In the genomic region with DNA sequence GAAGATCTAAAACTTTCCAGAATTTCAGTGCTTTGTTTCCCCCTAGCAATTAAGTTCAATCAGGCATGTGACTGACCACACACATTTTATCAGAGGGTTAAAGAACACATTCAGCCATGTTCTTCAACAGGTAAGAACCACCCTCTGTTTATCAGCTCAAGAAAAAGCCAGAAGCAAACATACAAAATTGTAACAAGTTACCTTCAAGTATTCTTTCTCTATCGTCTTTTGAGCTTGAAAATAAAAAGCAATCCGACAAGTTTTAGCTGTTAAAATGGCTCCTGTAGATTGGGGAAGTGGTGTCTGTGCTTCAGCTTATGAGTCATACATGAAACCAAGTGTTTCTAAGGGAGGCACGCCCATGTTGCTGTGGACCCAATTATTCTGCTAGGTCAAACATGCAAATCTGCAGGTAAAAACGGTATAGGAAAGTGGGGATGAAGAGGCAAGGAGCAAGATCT, we compare ENCODE assay signal across 8 cellular contexts. TPM values are rescaled to one million over a fixed set of nuclear protein-coding genes. Genes with fewer than 3 reads are reported as not detected.
DNase-seq lines count a peak whose midpoint lies in the region; ATAC-seq and TF ChIP-seq lines count a peak whose summit lies in the region.

A gene (minus strand): TSS at position 290 of the 461 bp plus-strand sequence. CDS start 37,262 bp downstream, outside the sequence.

- H3K4me3 Mint-ChIP-seq in activated CD8-positive, alpha-beta T cell treated with anti-CD3 and anti-CD28 coated beads, Interleukin-2, amount 10 ng/mL, durations not matched to agents 7 days and 5 days: peak within 1 kb of the TSS; percentile 89
- H3K4me3 Mint-ChIP-seq in naive thymus-derived CD4-positive, alpha-beta T cell: peak within 1 kb of the TSS; percentile 79 to 94 (median 90)

- peak; percentile 76 for DNase-seq in AG20443 (ENCODE audit: low spot score)
- peak; percentile 93 for DNase-seq in NCI-H748 (lab: John Stamatoyannopoulos, UW; ENCODE audit: unreplicated experiment)
- peak; percentile 78 for DNase-seq in activated CD8-positive, alpha-beta T cell treated with anti-CD3 and anti-CD28 coated beads, Interleukin-2, amount 10 ng/mL, durations not matched to agents 7 days and 5 days
- DNase-seq in epithelial cell of proximal tubule (ENCODE audit: low read depth): peak; percentile 69
- DNase-seq in naive thymus-derived CD4-positive, alpha-beta T cell: peak in 8 of 9 donors; percentile 35 to 83 (median 75)
- DNase-seq in tibial nerve (ENCODE audit: low spot score in 2 of 2): peak in 1 of 2 donors; percentile 40

- POLR2A ChIA-PET in activated CD8-positive, alpha-beta T cell treated with anti-CD3 and anti-CD28 coated beads, Interleukin-2, amount 10 ng/mL, durations not matched to agents 7 days and 5 days (lab: Charles Lee): interaction anchor here (0.7 to 6.0 kb wide), 16 partner anchors 9 to 98 kb away, joined by 3 to 49 read pairs (median 6); no protein-coding TSS in a partner anchor
- POLR2A ChIA-PET in naive thymus-derived CD4-positive, alpha-beta T cell (lab: Charles Lee): interaction anchor here (0.6 to 8.1 kb wide), 21 partner anchors 9 to 242 kb away, joined by 3 to 71 read pairs (median 6); a partner anchor contains a TSS

- H3K9me3 Mint-ChIP-seq in activated CD8-positive, alpha-beta T cell treated with anti-CD3 and anti-CD28 coated beads, Interleukin-2, amount 10 ng/mL, durations not matched to agents 7 days and 5 days (ENCODE audit: insufficient read depth): no peaks in the 10 kb centered on the region
- H3K9me3 Mint-ChIP-seq in naive thymus-derived CD4-positive, alpha-beta T cell: peaks cover 0 to 2% (median 0%) of the 10 kb centered on the region in 11 donors

- WGBS in tibial nerve, 2 donors: 35 to 64% methylated on average over 4 of the region's 4 CpGs

- intact Hi-C loops in naive thymus-derived CD4-positive, alpha-beta T cell (cut with micrococcal nuclease): loop anchor here (1.0 to 10.0 kb wide), 14 partner anchors 10 to 898 kb away; a partner anchor contains a TSS

- ATAC-seq in GM18867 (IDR thresholded peaks at IDR 0.05; ENCODE audit: unreplicated experiment): peak; percentile 86
- ATAC-seq in HG03060 (IDR thresholded peaks at IDR 0.05; ENCODE audit: low read depth, unreplicated experiment): peak; percentile 84
- ATAC-seq in activated CD8-positive, alpha-beta T cell treated with anti-CD3 and anti-CD28 coated beads, Interleukin-2, amount 10 ng/mL, durations not matched to agents 7 days and 5 days: peak; percentile 91
- peak; percentile 93 for ATAC-seq in naive thymus-derived CD4-positive, alpha-beta T cell

- H3K4me1 ChIP-seq in naive thymus-derived CD4-positive, alpha-beta T cell (ENCODE audit: control insufficient read depth in 2 of 2, insufficient read depth in 2 of 2, low read length in 2 of 2): peaks cover 14 to 22% of the 10 kb centered on the region in 2 donors
- H3K4me1 ChIP-seq in tibial nerve: peaks cover 0 to 65% (median 11%) of the 10 kb centered on the region in 4 donors

- H3K4me3 ChIP-seq in epithelial cell of proximal tubule (ENCODE audit: low read depth, low read length): peak within 1 kb of the TSS; percentile 59
- H3K4me3 ChIP-seq in naive thymus-derived CD4-positive, alpha-beta T cell (ENCODE audit: low read length): peak within 1 kb of the TSS; percentile 76
- H3K4me3 ChIP-seq in tibial nerve: peak within 1 kb of the TSS in 2 of 4 donors; percentile 31 to 43

- no peak for TF ChIP-seq POLR2A in tibial nerve (IDR thresholded peaks at IDR 0.05)

- H3K36me3 ChIP-seq in naive thymus-derived CD4-positive, alpha-beta T cell (ENCODE audit: control insufficient read depth in 2 of 3, insufficient read depth in 3 of 3, low read length in 3 of 3): no peaks in the 10 kb centered on the region
- no peaks in the 10 kb centered on the region for H3K36me3 ChIP-seq in tibial nerve

- no peaks in the 10 kb centered on the region for H3K27me3 ChIP-seq in naive thymus-derived CD4-positive, alpha-beta T cell (ENCODE audit: control insufficient read depth in 2 of 2, insufficient read depth in 2 of 2, low read length in 2 of 2)
- H3K27me3 ChIP-seq in tibial nerve: peaks cover 0 to 2% of the 10 kb centered on the region in 2 donors

- no peaks in the 10 kb centered on the region for H3K9me3 ChIP-seq in naive thymus-derived CD4-positive, alpha-beta T cell (ENCODE audit: control insufficient read depth in 2 of 3, low read length in 3 of 3)
- H3K9me3 ChIP-seq in tibial nerve: no peaks in the 10 kb centered on the region

- no peaks in the 10 kb centered on the region for H3K27me3 Mint-ChIP-seq in activated CD8-positive, alpha-beta T cell treated with anti-CD3 and anti-CD28 coated beads, Interleukin-2, amount 10 ng/mL, durations not matched to agents 7 days and 5 days (ENCODE audit: low read depth)
- H3K27me3 Mint-ChIP-seq in naive thymus-derived CD4-positive, alpha-beta T cell: no peaks in the 10 kb centered on the region

- peaks cover 23% of the 10 kb centered on the region for H3K36me3 Mint-ChIP-seq in activated CD8-positive, alpha-beta T cell treated with anti-CD3 and anti-CD28 coated beads, Interleukin-2, amount 10 ng/mL, durations not matched to agents 7 days and 5 days (ENCODE audit: low read depth)
- H3K36me3 Mint-ChIP-seq in naive thymus-derived CD4-positive, alpha-beta T cell: peaks cover 0 to 24% (median 0%) of the 10 kb centered on the region in 5 donors

- peak in 1 of 2 donors; percentile 75 for TF ChIP-seq EP300 in tibial nerve (IDR thresholded peaks at IDR 0.05)

- peak within 1 kb of the TSS; percentile 93 for H3K27ac ChIP-seq in naive thymus-derived CD4-positive, alpha-beta T cell (ENCODE audit: low read depth, low read length)
- peak within 1 kb of the TSS; percentile 37 to 88 (median 82) for H3K27ac ChIP-seq in tibial nerve

- peak within 1 kb of the TSS; percentile 99 for H3K27ac Mint-ChIP-seq in activated CD8-positive, alpha-beta T cell treated with anti-CD3 and anti-CD28 coated beads, Interleukin-2, amount 10 ng/mL, durations not matched to agents 7 days and 5 days
- H3K27ac Mint-ChIP-seq in naive thymus-derived CD4-positive, alpha-beta T cell: peak within 1 kb of the TSS; percentile 90 to 98 (median 96)

- peaks cover 42% of the 10 kb centered on the region for H3K4me1 Mint-ChIP-seq in activated CD8-positive, alpha-beta T cell treated with anti-CD3 and anti-CD28 coated beads, Interleukin-2, amount 10 ng/mL, durations not matched to agents 7 days and 5 days (ENCODE audit: low read depth)
- H3K4me1 Mint-ChIP-seq in naive thymus-derived CD4-positive, alpha-beta T cell: peaks cover 29 to 61% (median 50%) of the 10 kb centered on the region in 7 donors

- TF ChIP-seq CTCF in epithelial cell of proximal tubule (conservative IDR thresholded peaks at IDR 0.05; ENCODE audit: low read depth, low read length) (no peak), tibial nerve (IDR thresholded peaks at IDR 0.05) (no peak)

- CTCF ChIA-PET in activated CD8-positive, alpha-beta T cell treated with anti-CD3 and anti-CD28 coated beads, Interleukin-2, amount 10 ng/mL, durations not matched to agents 7 days and 5 days (lab: Charles Lee): interaction anchor here (0.7 to 4.7 kb wide), 18 partner anchors 8 to 241 kb away, joined by 3 to 48 read pairs (median 4); no protein-coding TSS in a partner anchor
- CTCF ChIA-PET in naive thymus-derived CD4-positive, alpha-beta T cell (lab: Charles Lee): interaction anchor here (0.8 to 4.7 kb wide), 5 partner anchors 36 to 45 kb away, joined by 3 to 24 read pairs (median 5); a partner anchor contains a TSS

RNA-seq across cellular contexts. Expression of the gene that starts here (rescaled TPM):
- total RNA-seq in activated CD8-positive, alpha-beta T cell treated with anti-CD3 and anti-CD28 coated beads, Interleukin-2, amount 10 ng/mL, durations not matched to agents 7 days and 5 days: 100 to 1,000 TPM; 106 to 107 TPM
- total RNA-seq in epithelial cell of proximal tubule: 19.5 and 28.5 TPM in 2 replicates
- total RNA-seq in naive thymus-derived CD4-positive, alpha-beta T cell: 100 to 1,000 TPM; 117 to 193 (median 180) TPM
- polyA plus RNA-seq in naive thymus-derived CD4-positive, alpha-beta T cell: 100 to 1,000 TPM; 134 to 142 TPM
- 100 to 1,000 TPM in 2 of 4 donors, 10 to 100 TPM in 2; 54.6 to 118 (median 98.6) TPM for total RNA-seq in tibial nerve
